Comparison of ENCODE assay signal across 1 cellular context in the genomic region with DNA sequence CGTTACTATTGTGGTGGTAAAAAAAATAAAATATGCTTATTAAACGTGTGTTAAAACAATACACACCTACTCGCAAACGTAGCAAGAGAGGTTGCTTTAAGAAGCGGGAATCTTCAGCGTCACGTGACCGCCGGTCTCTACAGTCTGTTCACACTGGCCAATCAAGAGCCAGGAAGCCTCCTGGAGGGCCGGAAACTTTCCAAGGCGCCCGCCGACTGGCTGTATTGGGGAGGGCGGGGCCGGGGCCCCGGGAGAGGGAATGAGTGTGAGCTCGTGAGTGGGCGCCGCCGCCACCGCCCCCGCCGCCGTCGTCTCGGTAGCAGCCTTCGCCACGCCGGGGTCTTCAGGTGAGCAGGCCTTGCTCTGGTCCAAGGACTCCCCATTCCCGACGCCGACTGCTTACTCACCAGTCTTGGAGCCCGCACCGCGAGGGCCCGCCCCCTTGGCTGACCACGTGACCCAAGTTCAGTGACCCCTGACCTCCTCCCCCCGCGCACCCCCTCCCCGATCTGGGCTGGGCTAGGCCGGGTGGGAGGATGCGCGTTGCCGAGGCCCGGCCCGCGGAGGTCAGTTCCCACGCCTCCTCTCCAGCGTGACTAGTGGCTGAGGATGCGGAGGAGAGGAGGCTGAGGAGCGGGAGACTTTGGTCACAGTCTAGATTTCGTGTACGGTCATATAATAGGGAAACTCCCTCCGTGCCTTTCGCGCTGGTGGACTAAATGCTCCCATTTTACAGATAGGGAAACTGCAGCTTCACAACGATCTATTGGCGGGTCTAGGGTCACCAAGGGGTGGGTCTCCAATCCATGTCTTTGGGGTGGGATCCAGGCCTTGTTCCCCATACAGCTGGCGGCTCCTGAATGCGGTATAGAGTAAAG.
TF ChIP-seq lines count a peak whose summit lies in the region.

A gene with protein sequence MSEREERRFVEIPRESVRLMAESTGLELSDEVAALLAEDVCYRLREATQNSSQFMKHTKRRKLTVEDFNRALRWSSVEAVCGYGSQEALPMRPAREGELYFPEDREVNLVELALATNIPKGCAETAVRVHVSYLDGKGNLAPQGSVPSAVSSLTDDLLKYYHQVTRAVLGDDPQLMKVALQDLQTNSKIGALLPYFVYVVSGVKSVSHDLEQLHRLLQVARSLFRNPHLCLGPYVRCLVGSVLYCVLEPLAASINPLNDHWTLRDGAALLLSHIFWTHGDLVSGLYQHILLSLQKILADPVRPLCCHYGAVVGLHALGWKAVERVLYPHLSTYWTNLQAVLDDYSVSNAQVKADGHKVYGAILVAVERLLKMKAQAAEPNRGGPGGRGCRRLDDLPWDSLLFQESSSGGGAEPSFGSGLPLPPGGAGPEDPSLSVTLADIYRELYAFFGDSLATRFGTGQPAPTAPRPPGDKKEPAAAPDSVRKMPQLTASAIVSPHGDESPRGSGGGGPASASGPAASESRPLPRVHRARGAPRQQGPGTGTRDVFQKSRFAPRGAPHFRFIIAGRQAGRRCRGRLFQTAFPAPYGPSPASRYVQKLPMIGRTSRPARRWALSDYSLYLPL (plus strand): TSS at position 253 of the 878 bp plus-strand sequence. CDS start 4,388 bp downstream, outside the sequence.

TF ChIP-seq in HEK293, 187 proteins besides CTCF, POLR2A, EP300 and RAD21 (continued from another document and continues in another):
- TF ChIP-seq, protein P1, sequence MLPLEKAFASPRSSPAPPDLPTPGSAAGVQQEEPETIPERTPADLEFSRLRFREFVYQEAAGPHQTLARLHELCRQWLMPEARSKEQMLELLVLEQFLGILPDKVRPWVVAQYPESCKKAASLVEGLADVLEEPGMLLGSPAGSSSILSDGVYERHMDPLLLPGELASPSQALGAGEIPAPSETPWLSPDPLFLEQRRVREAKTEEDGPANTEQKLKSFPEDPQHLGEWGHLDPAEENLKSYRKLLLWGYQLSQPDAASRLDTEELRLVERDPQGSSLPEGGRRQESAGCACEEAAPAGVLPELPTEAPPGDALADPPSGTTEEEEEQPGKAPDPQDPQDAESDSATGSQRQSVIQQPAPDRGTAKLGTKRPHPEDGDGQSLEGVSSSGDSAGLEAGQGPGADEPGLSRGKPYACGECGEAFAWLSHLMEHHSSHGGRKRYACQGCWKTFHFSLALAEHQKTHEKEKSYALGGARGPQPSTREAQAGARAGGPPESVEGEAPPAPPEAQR (tag by site-specific recombination; IDR thresholded peaks at IDR 0.05): no peak
- TF ChIP-seq ZNF169 (tag by site-specific recombination; IDR thresholded peaks at IDR 0.05) (no peak), ZNF426 (tag by site-specific recombination; IDR thresholded peaks at IDR 0.05) (no peak), ZIC2 (tag by site-specific recombination; IDR thresholded peaks at IDR 0.05) (no peak), ZNF776 (tag by site-specific recombination; IDR thresholded peaks at IDR 0.05; ENCODE audit: borderline replicate concordance) (no peak), ZNF664 (tag by site-specific recombination; IDR thresholded peaks at IDR 0.05) (no peak), HOXA7 (CRISPR knock-in tag; IDR thresholded peaks at IDR 0.05; ENCODE audit: borderline replicate concordance) (no peak), ZNF473 (tag by site-specific recombination; IDR thresholded peaks at IDR 0.05) (no peak), ZNF76 (tag by site-specific recombination; IDR thresholded peaks at IDR 0.05; ENCODE audit: borderline replicate concordance, low read depth) (peak; percentile 37; the same call in 1 of the 2 replicates), KLF16 (tag by site-specific recombination; IDR thresholded peaks at IDR 0.05) (peak; percentile 92), ZNF24 (tag by site-specific recombination; IDR thresholded peaks at IDR 0.05) (0 out of 2 replicates have a peak, but pooled peaks have one; percentile 50), ZSCAN23 (tag by site-specific recombination; IDR thresholded peaks at IDR 0.05) (no peak), WT1 (tag by site-specific recombination; IDR thresholded peaks at IDR 0.05) (peak; percentile 73), ZNF585B (tag by site-specific recombination; IDR thresholded peaks at IDR 0.05) (no peak), ZNF785 (tag by site-specific recombination; IDR thresholded peaks at IDR 0.05) (no peak), REPIN1 (tag by site-specific recombination; IDR thresholded peaks at IDR 0.05; ENCODE audit: low read depth) (no peak), RBAK (tag by site-specific recombination; IDR thresholded peaks at IDR 0.05) (no peak), ZNF138 (tag by site-specific recombination; IDR thresholded peaks at IDR 0.05; ENCODE audit: borderline replicate concordance) (no peak), ZNF670 (tag by site-specific recombination; IDR thresholded peaks at IDR 0.05; ENCODE audit: low read depth) (no peak), SP3 (tag by site-specific recombination; IDR thresholded peaks at IDR 0.05) (peak; percentile 93), ZNF747 (tag by site-specific recombination; IDR thresholded peaks at IDR 0.05) (no peak), SP2 (tag by site-specific recombination; IDR thresholded peaks at IDR 0.05) (peak; percentile 87), BCL11A (tag by site-specific recombination; IDR thresholded peaks at IDR 0.05; ENCODE audit: low read depth) (peak; percentile 99), ZNF2 (tag by site-specific recombination; IDR thresholded peaks at IDR 0.05) (peak; percentile 41; the same call in 1 of the 2 replicates), ZBTB7A (tag by site-specific recombination; IDR thresholded peaks at IDR 0.05; ENCODE audit: low read depth) (peak; percentile 96), ZNF239 (tag by site-specific recombination; IDR thresholded peaks at IDR 0.05) (no peak), ZNF366 (tag by site-specific recombination; conservative IDR thresholded peaks at IDR 0.05) (peak; percentile 18; the same call in 1 of the 2 replicates), HOXD13 (CRISPR knock-in tag; IDR thresholded peaks at IDR 0.05; ENCODE audit: borderline replicate concordance) (no peak), ZNF549 (tag by site-specific recombination; IDR thresholded peaks at IDR 0.05) (no peak), ZNF830 (tag by site-specific recombination; IDR thresholded peaks at IDR 0.05; ENCODE audit: low read depth) (no peak), ZNF10 (tag by site-specific recombination; IDR thresholded peaks at IDR 0.05) (no peak), ZNF202 (tag by site-specific recombination; IDR thresholded peaks at IDR 0.05; ENCODE audit: borderline replicate concordance) (no peak), ZNF510 (tag by site-specific recombination; IDR thresholded peaks at IDR 0.05; ENCODE audit: insufficient replicate concordance) (no peak), ZNF350 (tag by site-specific recombination; IDR thresholded peaks at IDR 0.05) (no peak)
- TF ChIP-seq, protein P2, sequence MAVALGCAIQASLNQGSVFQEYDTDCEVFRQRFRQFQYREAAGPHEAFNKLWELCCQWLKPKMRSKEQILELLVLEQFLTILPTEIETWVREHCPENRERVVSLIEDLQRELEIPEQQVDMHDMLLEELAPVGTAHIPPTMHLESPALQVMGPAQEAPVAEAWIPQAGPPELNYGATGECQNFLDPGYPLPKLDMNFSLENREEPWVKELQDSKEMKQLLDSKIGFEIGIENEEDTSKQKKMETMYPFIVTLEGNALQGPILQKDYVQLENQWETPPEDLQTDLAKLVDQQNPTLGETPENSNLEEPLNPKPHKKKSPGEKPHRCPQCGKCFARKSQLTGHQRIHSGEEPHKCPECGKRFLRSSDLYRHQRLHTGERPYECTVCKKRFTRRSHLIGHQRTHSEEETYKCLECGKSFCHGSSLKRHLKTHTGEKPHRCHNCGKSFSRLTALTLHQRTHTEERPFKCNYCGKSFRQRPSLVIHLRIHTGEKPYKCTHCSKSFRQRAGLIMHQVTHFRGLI (tag by site-specific recombination; IDR thresholded peaks at IDR 0.05): peak; percentile 64; the same call in 1 of the 2 replicates
- TF ChIP-seq, protein P3, sequence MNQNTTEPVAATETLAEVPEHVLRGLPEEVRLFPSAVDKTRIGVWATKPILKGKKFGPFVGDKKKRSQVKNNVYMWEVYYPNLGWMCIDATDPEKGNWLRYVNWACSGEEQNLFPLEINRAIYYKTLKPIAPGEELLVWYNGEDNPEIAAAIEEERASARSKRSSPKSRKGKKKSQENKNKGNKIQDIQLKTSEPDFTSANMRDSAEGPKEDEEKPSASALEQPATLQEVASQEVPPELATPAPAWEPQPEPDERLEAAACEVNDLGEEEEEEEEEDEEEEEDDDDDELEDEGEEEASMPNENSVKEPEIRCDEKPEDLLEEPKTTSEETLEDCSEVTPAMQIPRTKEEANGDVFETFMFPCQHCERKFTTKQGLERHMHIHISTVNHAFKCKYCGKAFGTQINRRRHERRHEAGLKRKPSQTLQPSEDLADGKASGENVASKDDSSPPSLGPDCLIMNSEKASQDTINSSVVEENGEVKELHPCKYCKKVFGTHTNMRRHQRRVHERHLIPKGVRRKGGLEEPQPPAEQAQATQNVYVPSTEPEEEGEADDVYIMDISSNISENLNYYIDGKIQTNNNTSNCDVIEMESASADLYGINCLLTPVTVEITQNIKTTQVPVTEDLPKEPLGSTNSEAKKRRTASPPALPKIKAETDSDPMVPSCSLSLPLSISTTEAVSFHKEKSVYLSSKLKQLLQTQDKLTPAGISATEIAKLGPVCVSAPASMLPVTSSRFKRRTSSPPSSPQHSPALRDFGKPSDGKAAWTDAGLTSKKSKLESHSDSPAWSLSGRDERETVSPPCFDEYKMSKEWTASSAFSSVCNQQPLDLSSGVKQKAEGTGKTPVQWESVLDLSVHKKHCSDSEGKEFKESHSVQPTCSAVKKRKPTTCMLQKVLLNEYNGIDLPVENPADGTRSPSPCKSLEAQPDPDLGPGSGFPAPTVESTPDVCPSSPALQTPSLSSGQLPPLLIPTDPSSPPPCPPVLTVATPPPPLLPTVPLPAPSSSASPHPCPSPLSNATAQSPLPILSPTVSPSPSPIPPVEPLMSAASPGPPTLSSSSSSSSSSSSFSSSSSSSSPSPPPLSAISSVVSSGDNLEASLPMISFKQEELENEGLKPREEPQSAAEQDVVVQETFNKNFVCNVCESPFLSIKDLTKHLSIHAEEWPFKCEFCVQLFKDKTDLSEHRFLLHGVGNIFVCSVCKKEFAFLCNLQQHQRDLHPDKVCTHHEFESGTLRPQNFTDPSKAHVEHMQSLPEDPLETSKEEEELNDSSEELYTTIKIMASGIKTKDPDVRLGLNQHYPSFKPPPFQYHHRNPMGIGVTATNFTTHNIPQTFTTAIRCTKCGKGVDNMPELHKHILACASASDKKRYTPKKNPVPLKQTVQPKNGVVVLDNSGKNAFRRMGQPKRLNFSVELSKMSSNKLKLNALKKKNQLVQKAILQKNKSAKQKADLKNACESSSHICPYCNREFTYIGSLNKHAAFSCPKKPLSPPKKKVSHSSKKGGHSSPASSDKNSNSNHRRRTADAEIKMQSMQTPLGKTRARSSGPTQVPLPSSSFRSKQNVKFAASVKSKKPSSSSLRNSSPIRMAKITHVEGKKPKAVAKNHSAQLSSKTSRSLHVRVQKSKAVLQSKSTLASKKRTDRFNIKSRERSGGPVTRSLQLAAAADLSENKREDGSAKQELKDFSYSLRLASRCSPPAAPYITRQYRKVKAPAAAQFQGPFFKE (tag by site-specific recombination; IDR thresholded peaks at IDR 0.05; ENCODE audit: borderline replicate concordance): no peak
- TF ChIP-seq, protein P4, sequence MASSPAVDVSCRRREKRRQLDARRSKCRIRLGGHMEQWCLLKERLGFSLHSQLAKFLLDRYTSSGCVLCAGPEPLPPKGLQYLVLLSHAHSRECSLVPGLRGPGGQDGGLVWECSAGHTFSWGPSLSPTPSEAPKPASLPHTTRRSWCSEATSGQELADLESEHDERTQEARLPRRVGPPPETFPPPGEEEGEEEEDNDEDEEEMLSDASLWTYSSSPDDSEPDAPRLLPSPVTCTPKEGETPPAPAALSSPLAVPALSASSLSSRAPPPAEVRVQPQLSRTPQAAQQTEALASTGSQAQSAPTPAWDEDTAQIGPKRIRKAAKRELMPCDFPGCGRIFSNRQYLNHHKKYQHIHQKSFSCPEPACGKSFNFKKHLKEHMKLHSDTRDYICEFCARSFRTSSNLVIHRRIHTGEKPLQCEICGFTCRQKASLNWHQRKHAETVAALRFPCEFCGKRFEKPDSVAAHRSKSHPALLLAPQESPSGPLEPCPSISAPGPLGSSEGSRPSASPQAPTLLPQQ (tag by site-specific recombination; IDR thresholded peaks at IDR 0.05): no peak; the same call in 1 of the 2 replicates
- TF ChIP-seq, protein P5, sequence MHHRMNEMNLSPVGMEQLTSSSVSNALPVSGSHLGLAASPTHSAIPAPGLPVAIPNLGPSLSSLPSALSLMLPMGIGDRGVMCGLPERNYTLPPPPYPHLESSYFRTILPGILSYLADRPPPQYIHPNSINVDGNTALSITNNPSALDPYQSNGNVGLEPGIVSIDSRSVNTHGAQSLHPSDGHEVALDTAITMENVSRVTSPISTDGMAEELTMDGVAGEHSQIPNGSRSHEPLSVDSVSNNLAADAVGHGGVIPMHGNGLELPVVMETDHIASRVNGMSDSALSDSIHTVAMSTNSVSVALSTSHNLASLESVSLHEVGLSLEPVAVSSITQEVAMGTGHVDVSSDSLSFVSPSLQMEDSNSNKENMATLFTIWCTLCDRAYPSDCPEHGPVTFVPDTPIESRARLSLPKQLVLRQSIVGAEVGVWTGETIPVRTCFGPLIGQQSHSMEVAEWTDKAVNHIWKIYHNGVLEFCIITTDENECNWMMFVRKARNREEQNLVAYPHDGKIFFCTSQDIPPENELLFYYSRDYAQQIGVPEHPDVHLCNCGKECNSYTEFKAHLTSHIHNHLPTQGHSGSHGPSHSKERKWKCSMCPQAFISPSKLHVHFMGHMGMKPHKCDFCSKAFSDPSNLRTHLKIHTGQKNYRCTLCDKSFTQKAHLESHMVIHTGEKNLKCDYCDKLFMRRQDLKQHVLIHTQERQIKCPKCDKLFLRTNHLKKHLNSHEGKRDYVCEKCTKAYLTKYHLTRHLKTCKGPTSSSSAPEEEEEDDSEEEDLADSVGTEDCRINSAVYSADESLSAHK (tag by site-specific recombination; IDR thresholded peaks at IDR 0.05): peak; percentile 24; the same call in 1 of the 2 replicates
- TF ChIP-seq, protein P6, sequence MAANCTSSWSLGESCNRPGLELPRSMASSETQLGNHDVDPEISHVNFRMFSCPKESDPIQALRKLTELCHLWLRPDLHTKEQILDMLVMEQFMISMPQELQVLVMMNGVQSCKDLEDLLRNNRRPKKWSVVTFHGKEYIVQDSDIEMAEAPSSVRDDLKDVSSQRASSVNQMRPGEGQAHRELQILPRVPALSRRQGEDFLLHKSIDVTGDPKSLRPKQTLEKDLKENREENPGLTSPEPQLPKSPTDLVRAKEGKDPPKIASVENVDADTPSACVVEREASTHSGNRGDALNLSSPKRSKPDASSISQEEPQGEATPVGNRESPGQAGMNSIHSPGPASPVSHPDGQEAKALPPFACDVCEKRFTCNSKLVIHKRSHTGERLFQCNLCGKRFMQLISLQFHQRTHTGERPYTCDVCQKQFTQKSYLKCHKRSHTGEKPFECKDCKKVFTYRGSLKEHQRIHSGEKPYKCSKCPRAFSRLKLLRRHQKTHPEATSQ (tag by site-specific recombination; IDR thresholded peaks at IDR 0.05): 0 out of 2 replicates have a peak, but pooled peaks have one; percentile 67
